ENCODE assay signal across 17 cellular contexts in the genomic region with DNA sequence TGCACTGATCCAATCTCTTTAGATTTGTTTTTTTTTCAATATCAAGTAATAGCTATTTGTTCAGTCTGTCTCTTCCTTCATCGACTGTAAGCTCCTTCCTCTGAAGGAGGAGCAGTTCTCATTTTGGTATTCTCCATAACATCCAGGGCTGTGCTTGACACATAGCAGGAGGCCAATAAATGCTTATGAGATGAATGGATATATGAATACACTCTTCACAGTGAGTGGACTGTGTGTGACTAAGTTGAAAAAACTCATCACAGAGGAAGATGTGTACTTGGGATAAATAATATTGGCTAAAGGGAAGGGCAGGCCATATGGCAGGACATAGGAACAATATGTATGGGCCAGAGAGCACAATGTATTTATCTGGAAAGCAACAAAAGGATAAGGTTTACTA.
DNase-seq lines count a peak whose midpoint lies in the region; ATAC-seq and TF ChIP-seq lines count a peak whose summit lies in the region.
"Had no signal": no experiment of that assay in that cellular context is flagged by ENCODE, and none has a peak within 500 bp of the region (broad histone marks: within the 10 kb centered on the region; RNA-seq: fewer than 3 reads in every experiment).

No MANE protein-coding gene starts in this region.

- H3K27me3 Mint-ChIP-seq in HFFc6 (ENCODE audit: insufficient read depth): peaks cover 1% of the 10 kb centered on the region; the same call in 1 of the 2 replicates
- H3K27me3 Mint-ChIP-seq: CD4-positive, alpha-beta T cell had no signal

- H3K4me1 Mint-ChIP-seq in HFFc6 (ENCODE audit: low read depth): peaks cover 55% of the 10 kb centered on the region
- H3K4me1 Mint-ChIP-seq: H9 had no signal

- H3K9me3 Mint-ChIP-seq in HFFc6: no peaks in the 10 kb centered on the region
- H3K9me3 Mint-ChIP-seq: CD4-positive, alpha-beta T cell; H9 had no signal

- peak overlapping the region; percentile 68 for H3K27ac Mint-ChIP-seq in HFFc6
- H3K27ac Mint-ChIP-seq: CD4-positive, alpha-beta T cell; H9 had no signal

- no peak overlapping the region for H3K4me3 ChIP-seq in foreskin fibroblast (ENCODE audit: low read depth in 1 of 2, low read length in 2 of 2)
- H3K4me3 ChIP-seq: A549 had no signal

- ATAC-seq in GM18502 (IDR thresholded peaks at IDR 0.05; ENCODE audit: poor library complexity, unreplicated experiment) (no peak), GM21619 (IDR thresholded peaks at IDR 0.05; ENCODE audit: unreplicated experiment) (no peak)
- no peak for ATAC-seq in activated CD4-positive, CD25-positive, alpha-beta regulatory T cell treated with anti-CD3 and anti-CD28 coated beads, Interleukin-2, amount 50 U/mL, for 24 hours
- ATAC-seq: A549 had no signal

- no peak for TF ChIP-seq CTCF in HFFc6 (IDR thresholded peaks at IDR 0.05)
- no peak for TF ChIP-seq CTCF in foreskin fibroblast (IDR thresholded peaks at IDR 0.05; ENCODE audit: low read depth, low read length)

- peak; percentile 21 for DNase-seq in AG20443 (ENCODE audit: low spot score)
- DNase-seq in HFFc6: peak; percentile 57
- DNase-seq in RKO (ENCODE audit: low spot score): peak; percentile 7
- peak; percentile 76 to 87 for DNase-seq in foreskin fibroblast
- no peak for DNase-seq in stimulated activated CD4-positive, alpha-beta T cell treated with anti-CD3 and anti-CD28 coated beads, Interleukin-1b, Interleukin-23, amount 100 ng/mL, for 48 hours
- DNase-seq: CD4-positive, alpha-beta T cell; DND-41; H9; NCI-H1092; NCI-H1694 treated with DMSO at 0.1 percent for 48 hours; NCI-H446; NCI-H748 treated with DMSO at 0.1 percent for 48 hours; SHP77 had no signal

- H3K36me3 Mint-ChIP-seq in HFFc6 (ENCODE audit: low read depth): no peaks in the 10 kb centered on the region

- H3K4me3 Mint-ChIP-seq in HFFc6: peak overlapping the region; percentile 1; the same call in 1 of the 2 replicates
- H3K4me3 Mint-ChIP-seq: CD4-positive, alpha-beta T cell; H9 had no signal
